ENCODE assay signal across 9 cellular contexts in genomic region chr19:35739275-35740107, GRCh38. TPM values are rescaled to one million over a fixed set of nuclear protein-coding genes. Genes with fewer than 3 reads are reported as not detected.
DNase-seq lines count a peak whose midpoint lies in the region; FAIRE-seq and TF ChIP-seq lines count a peak whose summit lies in the region.
"Had no signal": no experiment of that assay in that cellular context is flagged by ENCODE, and none has a peak within 500 bp of the region (broad histone marks: within the 10 kb centered on the region; RNA-seq: fewer than 3 reads in every experiment).

No MANE protein-coding gene starts in this region.

- intact Hi-C loops in endothelial cell of umbilical vein (cut with micrococcal nuclease) (loop anchor here (1.0 kb wide), 2 partner anchors 22 to 45 kb away; no protein-coding TSS in a partner anchor), ovary (cut with DNase I) (no loop called here)

- TF ChIP-seq POLR2A in endothelial cell of umbilical vein (IDR thresholded peaks at IDR 0.05; ENCODE audit: low read depth, low read length): no peak
- TF ChIP-seq POLR2A in ovary (IDR thresholded peaks at IDR 0.05): no peak

- WGBS in ovary, 3 donors: 62 to 76% (median 67%) methylated on average over 29 of the region's 29 CpGs

- dilution Hi-C loops in endothelial cell of umbilical vein (cut with MboI; ENCODE audit: extremely low pct_ligation_motif_present, low sequenced_read_pairs): no loop called here

- no peak for DNase-seq in endothelial cell of umbilical vein (ENCODE audit: low read depth, low spot score)
- peak in 4 of 5 donors; percentile 28 to 64 (median 55) for DNase-seq in ovary
- no peak for DNase-seq in HEK293T (ENCODE audit: extremely low spot score)
- DNase-seq in NCI-H2029 treated with DMSO at 0.1 percent for 48 hours (lab: John Stamatoyannopoulos, UW): no peak
- no peak for DNase-seq in C1 segment of cervical spinal cord (lab: John Stamatoyannopoulos, UW)
- no peak for DNase-seq in SKM-1 treated with dmso at 0.1 percent for 144 hours (lab: John Stamatoyannopoulos, UW; ENCODE audit: unreplicated experiment)

- H3K9me3 ChIP-seq in ES-I3 (ENCODE audit: control insufficient read depth, insufficient read depth, low read length) (peaks cover under 1% of the 10 kb centered on the region; the same call in 1 of the 2 replicates), OCI-LY3 (ENCODE audit: insufficient read depth, low read length) (no peaks in the 10 kb centered on the region), endothelial cell of umbilical vein (replicated peaks; ENCODE audit: control insufficient read depth, insufficient read depth, low read length) (no peaks in the 10 kb centered on the region), ovary (no peaks in the 10 kb centered on the region)

- POLR2A ChIA-PET in endothelial cell of umbilical vein (lab: Charles Lee): no interaction called here
- POLR2A ChIA-PET in HEK293T (lab: Yijun Ruan, JAX): interaction anchor here (1.2 to 1.3 kb wide), 2 partner anchors 18 to 140 kb away, joined by 4 to 10 read pairs; no protein-coding TSS in a partner anchor

- CTCF ChIA-PET in endothelial cell of umbilical vein (lab: Charles Lee): interaction anchor here (1.1 to 1.6 kb wide), 2 partner anchors 9 to 21 kb away, joined by 3 to 5 read pairs; partner anchors contain the start of gene LIN37
- CTCF ChIA-PET in HEK293T (lab: Yijun Ruan, JAX): no interaction called here

- no peaks in the 10 kb centered on the region for H3K9me1 ChIP-seq in endothelial cell of umbilical vein (replicated peaks; ENCODE audit: control insufficient read depth, extremely low read depth, insufficient read depth, low read length)

- no peak for FAIRE-seq in endothelial cell of umbilical vein (lab: Jason Lieb, UNC)

- TF ChIP-seq CTCF in OCI-LY3 (IDR thresholded peaks at IDR 0.05; ENCODE audit: low read depth, low read length): no peak
- TF ChIP-seq CTCF in endothelial cell of umbilical vein (IDR thresholded peaks at IDR 0.05; ENCODE audit: extremely low read depth in 1 of 2, insufficient read depth in 1 of 2, low read depth in 1 of 2, low read length in 2 of 2): no peak
- TF ChIP-seq CTCF in ovary (IDR thresholded peaks at IDR 0.05): no peak

- TF ChIP-seq EP300 in ovary (IDR thresholded peaks at IDR 0.05): no peak

- H3K4me2 ChIP-seq in OCI-LY3 (ENCODE audit: low read length) (peak overlapping the region; percentile 82), endothelial cell of umbilical vein (ENCODE audit: insufficient read depth, low read length) (peak overlapping the region; percentile 85)

- H3K36me3 ChIP-seq in ES-I3 (ENCODE audit: insufficient read depth, low read length): no peaks in the 10 kb centered on the region; the same call in 1 of the 2 replicates
- H3K36me3 ChIP-seq in OCI-LY3 (replicated peaks; ENCODE audit: low read depth, low read length): peaks cover 34% of the 10 kb centered on the region
- H3K36me3 ChIP-seq in endothelial cell of umbilical vein (ENCODE audit: control insufficient read depth in 2 of 2, extremely low read depth in 1 of 2, insufficient read depth in 2 of 2, low read length in 2 of 2): peaks cover 5 to 31% of the 10 kb centered on the region in 2 experiments
- no peaks in the 10 kb centered on the region for H3K36me3 ChIP-seq in ovary

- no peak overlapping the region for H2AFZ ChIP-seq in OCI-LY3 (ENCODE audit: low read depth, low read length)
- no peak overlapping the region for H2AFZ ChIP-seq in endothelial cell of umbilical vein (ENCODE audit: low read depth, low read length)

- H3K27ac ChIP-seq in OCI-LY3 (ENCODE audit: low read length) (no peak overlapping the region), endothelial cell of umbilical vein (ENCODE audit: insufficient read depth, low read depth, low read length) (no peak overlapping the region), ovary (peak overlapping the region; percentile 36 to 79)

- H3K4me3 ChIP-seq in OCI-LY3 (ENCODE audit: low read length) (peak overlapping the region; percentile 82), endothelial cell of umbilical vein (replicated peaks in 1 of 3; ENCODE audit: insufficient read depth in 1 of 3, low read depth in 1 of 3, low read length in 3 of 3) (no peak overlapping the region), ovary (peak overlapping the region; percentile 45)

- H3K9ac ChIP-seq in ES-I3 (ENCODE audit: low read depth, low read length) (peak overlapping the region; percentile 79), OCI-LY3 (ENCODE audit: low read length) (peak overlapping the region; percentile 63; the same call in 1 of the 2 replicates), endothelial cell of umbilical vein (replicated peaks; ENCODE audit: extremely low read depth, insufficient read depth, low read length) (no peak overlapping the region)

- H3K27me3 ChIP-seq in OCI-LY3 (ENCODE audit: low read depth, low read length) (no peaks in the 10 kb centered on the region), endothelial cell of umbilical vein (ENCODE audit: control insufficient read depth in 2 of 2, insufficient read depth in 2 of 2, low read length in 2 of 2) (no peaks in the 10 kb centered on the region), ovary (no peaks in the 10 kb centered on the region)

- H4K20me1 ChIP-seq in OCI-LY3 (ENCODE audit: insufficient read depth, low read length) (peaks cover 9% of the 10 kb centered on the region; the same call in 1 of the 2 replicates), endothelial cell of umbilical vein (replicated peaks; ENCODE audit: control insufficient read depth, extremely low read depth, insufficient read depth, low read length) (no peaks in the 10 kb centered on the region)

- no TSS peak for BruUV-seq in endothelial cell of umbilical vein (replicated peaks; lab: Mats Ljungman, UMichigan)

- peaks cover 2% of the 10 kb centered on the region; the same call in 1 of the 2 replicates for H3K79me2 ChIP-seq in OCI-LY3 (ENCODE audit: low read length)
- H3K79me2 ChIP-seq in endothelial cell of umbilical vein (ENCODE audit: control insufficient read depth, insufficient read depth, low read length): no peaks in the 10 kb centered on the region

- H3K4me1 ChIP-seq in ES-I3 (ENCODE audit: insufficient read depth, low read length) (no peaks in the 10 kb centered on the region), OCI-LY3 (ENCODE audit: low read length) (peaks cover 32% of the 10 kb centered on the region), endothelial cell of umbilical vein (ENCODE audit: control insufficient read depth, extremely low read depth, insufficient read depth, low read length) (peaks cover 13% of the 10 kb centered on the region), ovary (ENCODE audit: insufficient read depth) (peaks cover 6% of the 10 kb centered on the region)

RNA-seq across cellular contexts. Expression of gene IGFLR1, which starts 2.8 kb away (rescaled TPM):
- total RNA-seq in endothelial cell of umbilical vein (2.6 and 3.4 TPM in 2 replicates), ovary (10 to 100 TPM in 3 of 7 donors, 1 to 10 TPM in 4; 3.6 to 12.8 (median 7.6) TPM)
- polyA plus RNA-seq in endothelial cell of umbilical vein (7.6 and 11.8 TPM in 2 replicates), ovary (1 to 10 TPM in 1 of 2 donors, under 1 TPM in 1; 0.93 to 9.0 TPM)
- polyA plus RNA-seq in endothelial cell of umbilical vein (2011; cell fraction: cytosol; rRNA removed): 2.3 and 4.5 TPM in 2 replicates
- polyA plus RNA-seq in endothelial cell of umbilical vein (2011; cell fraction: nucleus; rRNA removed): 3.4 and 4.9 TPM in 2 replicates
- polyA plus RNA-seq in endothelial cell of umbilical vein (2012): 2.8 and 3.8 TPM in 2 replicates
- polyA minus RNA-seq in endothelial cell of umbilical vein: 1.1 and 2.8 TPM in 2 replicates
- 5.9 TPM for polyA minus RNA-seq in endothelial cell of umbilical vein (2011; cell fraction: cytosol; rRNA and poly(A)+ RNA removed)
- polyA minus RNA-seq in endothelial cell of umbilical vein (2011; cell fraction: nucleus; rRNA and poly(A)+ RNA removed): 0.96 and 1.7 TPM in 2 replicates

RNA-seq across cellular contexts. Expression of gene U2AF1L4, which starts 5.7 kb away (rescaled TPM):
- total RNA-seq in endothelial cell of umbilical vein (5.6 and 10.5 TPM in 2 replicates), ovary (10 to 100 TPM; 16.7 to 37.5 (median 25.6) TPM)
- polyA plus RNA-seq in endothelial cell of umbilical vein (13.5 and 15.0 TPM in 2 replicates), ovary (10 to 100 TPM; 16.7 to 37.7 TPM)
- 8.4 and 10.2 TPM in 2 replicates for polyA plus RNA-seq in endothelial cell of umbilical vein (2011; cell fraction: cytosol; rRNA removed)
- polyA plus RNA-seq in endothelial cell of umbilical vein (2011; cell fraction: nucleus; rRNA removed): 42.0 and 48.4 TPM in 2 replicates
- 7.9 and 8.9 TPM in 2 replicates for polyA plus RNA-seq in endothelial cell of umbilical vein (2012)
- 6.2 and 7.0 TPM in 2 replicates for polyA minus RNA-seq in endothelial cell of umbilical vein
- 6.1 TPM for polyA minus RNA-seq in endothelial cell of umbilical vein (2011; cell fraction: cytosol; rRNA and poly(A)+ RNA removed)
- polyA minus RNA-seq in endothelial cell of umbilical vein (2011; cell fraction: nucleus; rRNA and poly(A)+ RNA removed): 8.8 and 11.3 TPM in 2 replicates

RNA-seq across cellular contexts. Expression of gene PSENEN, which starts 6.0 kb away (rescaled TPM):
- total RNA-seq in endothelial cell of umbilical vein: 65.6 and 70.1 TPM in 2 replicates
- 60.0 and 86.8 TPM in 2 replicates for polyA plus RNA-seq in endothelial cell of umbilical vein
- 47.8 and 53.4 TPM in 2 replicates for polyA plus RNA-seq in endothelial cell of umbilical vein (2011; cell fraction: cytosol; rRNA removed)
- polyA plus RNA-seq in endothelial cell of umbilical vein (2011; cell fraction: nucleus; rRNA removed): 21.6 and 24.9 TPM in 2 replicates
- 72.2 and 84.2 TPM in 2 replicates for polyA plus RNA-seq in endothelial cell of umbilical vein (2012)
- polyA minus RNA-seq in endothelial cell of umbilical vein: 55.3 and 57.8 TPM in 2 replicates
- 12.5 TPM for polyA minus RNA-seq in endothelial cell of umbilical vein (2011; cell fraction: cytosol; rRNA and poly(A)+ RNA removed)
- polyA minus RNA-seq in endothelial cell of umbilical vein (2011; cell fraction: nucleus; rRNA and poly(A)+ RNA removed): 4.0 and 5.7 TPM in 2 replicates
- total RNA-seq in ovary: 10 to 100 TPM; 23.4 to 90.4 (median 44.9) TPM
- 10 to 100 TPM; 34.0 to 44.6 TPM for polyA plus RNA-seq in ovary

RNA-seq across cellular contexts. Expression of gene LIN37, which starts 8.9 kb away (rescaled TPM):
- total RNA-seq in endothelial cell of umbilical vein: 11.3 and 15.5 TPM in 2 replicates
- polyA plus RNA-seq in endothelial cell of umbilical vein: 21.4 and 21.9 TPM in 2 replicates
- polyA plus RNA-seq in endothelial cell of umbilical vein (2011; cell fraction: cytosol; rRNA removed): 13.8 and 16.6 TPM in 2 replicates
- polyA plus RNA-seq in endothelial cell of umbilical vein (2011; cell fraction: nucleus; rRNA removed): 39.5 and 46.4 TPM in 2 replicates
- polyA plus RNA-seq in endothelial cell of umbilical vein (2012): 15.6 and 16.3 TPM in 2 replicates
- polyA minus RNA-seq in endothelial cell of umbilical vein: 8.6 and 11.0 TPM in 2 replicates
- 6.6 TPM for polyA minus RNA-seq in endothelial cell of umbilical vein (2011; cell fraction: cytosol; rRNA and poly(A)+ RNA removed)
- 11.9 and 16.5 TPM in 2 replicates for polyA minus RNA-seq in endothelial cell of umbilical vein (2011; cell fraction: nucleus; rRNA and poly(A)+ RNA removed)
- total RNA-seq in ovary: 10 to 100 TPM; 14.5 to 25.6 (median 19.1) TPM
- polyA plus RNA-seq in ovary: 10 to 100 TPM in 1 of 2 donors, 1 to 10 TPM in 1; 9.8 to 24.1 TPM

RNA-seq across cellular contexts. Expression of gene HSPB6, which starts 17.3 kb away (rescaled TPM):
- total RNA-seq in endothelial cell of umbilical vein (2.7 and 6.2 TPM in 2 replicates), ovary (100 to 1,000 TPM in 6 of 7 donors, 10 to 100 TPM in 1; 44.9 to 276 (median 232) TPM)
- polyA plus RNA-seq in endothelial cell of umbilical vein (2.3 and 3.4 TPM in 2 replicates), ovary (100 to 1,000 TPM; 101 to 434 TPM)
- 2.1 and 3.1 TPM in 2 replicates for polyA plus RNA-seq in endothelial cell of umbilical vein (2011; cell fraction: cytosol; rRNA removed)
- 0.53 and 1.1 TPM in 2 replicates for polyA plus RNA-seq in endothelial cell of umbilical vein (2011; cell fraction: nucleus; rRNA removed)
- polyA plus RNA-seq in endothelial cell of umbilical vein (2012): 9.0 and 24.4 TPM in 2 replicates
- 0.74 and 1.4 TPM in 2 replicates for polyA minus RNA-seq in endothelial cell of umbilical vein
- 1.3 TPM for polyA minus RNA-seq in endothelial cell of umbilical vein (2011; cell fraction: cytosol; rRNA and poly(A)+ RNA removed)
- polyA minus RNA-seq in endothelial cell of umbilical vein (2011; cell fraction: nucleus; rRNA and poly(A)+ RNA removed): 0.67 and 1.2 TPM in 2 replicates
- total RNA-seq: H4 had no signal

Comparison
In these comparisons a context has a peak if more than half of its experiments do, and no peak if none do; other contexts are left out.
1. H3K27ac ChIP-seq: peak in ovary (2 of 2); none in OCI-LY3 (single experiment) and endothelial cell of umbilical vein (single experiment).
2. H3K4me3 ChIP-seq: peak in OCI-LY3 (single experiment) and ovary (single experiment); none in endothelial cell of umbilical vein (0 of 3).
3. DNase-seq: peak in ovary (4 of 5); none in endothelial cell of umbilical vein (single experiment), HEK293T (single experiment), NCI-H2029 treated with DMSO at 0.1 percent for 48 hours (single experiment), C1 segment of cervical spinal cord (0 of 14) and SKM-1 treated with dmso at 0.1 percent for 144 hours (single experiment).